18 cellular contexts compared by ENCODE assay signal in the genomic region with DNA sequence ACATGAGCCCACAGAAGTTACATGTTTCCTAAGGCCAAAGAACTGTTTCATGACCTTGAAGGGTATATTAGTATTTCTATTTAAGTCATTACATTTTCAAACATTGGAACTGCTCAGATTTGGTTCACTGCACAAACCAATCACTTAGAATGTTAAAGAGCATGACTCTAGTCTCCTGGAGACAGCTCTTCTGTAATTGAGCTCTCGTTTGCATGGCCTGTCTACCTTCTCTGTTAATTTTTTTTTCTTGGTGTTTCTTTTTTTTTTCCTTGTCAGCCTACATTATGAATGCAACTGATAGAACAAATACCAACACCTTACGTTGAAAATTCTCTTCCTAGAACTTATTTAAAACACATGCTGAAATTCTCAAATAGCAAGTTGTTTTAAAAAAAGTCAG.
DNase-seq lines count a peak whose midpoint lies in the region; ATAC-seq and TF ChIP-seq lines count a peak whose summit lies in the region.
"Had no signal": no experiment of that assay in that cellular context is flagged by ENCODE, and none has a peak within 500 bp of the region (broad histone marks: within the 10 kb centered on the region; RNA-seq: fewer than 3 reads in every experiment).

No MANE protein-coding gene starts in this region.

- H3K14ac ChIP-seq in IMR-90 (replicated peaks; ENCODE audit: low read depth, low read length): no peak overlapping the region

- TF ChIP-seq POLR2A in GM18505 (IDR thresholded peaks at IDR 0.05; ENCODE audit: borderline replicate concordance, extremely low read depth, insufficient read depth, insufficient read length) (no peak), IMR-90 (IDR thresholded peaks at IDR 0.05; ENCODE audit: low read depth, low read length) (no peak)

- H4K91ac ChIP-seq in IMR-90 (ENCODE audit: insufficient read depth, low read depth, low read length): no peak overlapping the region

- dilution Hi-C loops in IMR-90 (cut with HindIII; ENCODE audit: low sequenced_read_pairs, unreplicated experiment): no loop called here

- intact Hi-C loops in IMR-90 (cut with micrococcal nuclease): no loop called here

- peak overlapping the region; percentile 26; the same call in 1 of the 2 replicates for H2BK20ac ChIP-seq in IMR-90 (ENCODE audit: low read depth, low read length)

- H3K9me1 ChIP-seq in IMR-90 (ENCODE audit: insufficient read depth, low read length): peaks cover 3% of the 10 kb centered on the region; the same call in 1 of the 2 replicates

- no peak overlapping the region; the same call in 1 of the 2 replicates for H3K18ac ChIP-seq in IMR-90 (ENCODE audit: low read depth, low read length)

- in situ Hi-C loops in IMR-90 (cut with MboI; ENCODE audit: low sequenced_read_pairs): no loop called here

- TF ChIP-seq RAD21 in IMR-90 (IDR thresholded peaks at IDR 0.05; ENCODE audit: low read length): no peak

- no peak overlapping the region for H2AK5ac ChIP-seq in IMR-90 (ENCODE audit: low read depth, low read length)

- H3K4me2 ChIP-seq in IMR-90 (ENCODE audit: low read depth, low read length): no peak overlapping the region

- no peak overlapping the region for H2BK5ac ChIP-seq in IMR-90 (ENCODE audit: low read depth, low read length, poor library complexity, severe bottlenecking)

- no TSS peak for BruUV-seq in IMR-90 (replicated peaks; lab: Mats Ljungman, UMichigan)

- H2BK120ac ChIP-seq in IMR-90 (ENCODE audit: low read depth, low read length): 0 out of 2 replicates have a peak overlapping the region, but pooled peaks have one; percentile 26

- no CpG with 5 or more reads among the region's 2 CpGs for WGBS in IMR-90 (ENCODE audit: extremely low coverage in 2 of 2, insufficient read length in 1 of 2), 2 experiments

- 0 out of 3 replicates have a peak overlapping the region, but pooled peaks have one; percentile 10 for H2BK15ac ChIP-seq in IMR-90 (ENCODE audit: low read depth, low read length)

- no peak for TF ChIP-seq CTCF in IMR-90 (conservative IDR thresholded peaks at IDR 0.05; ENCODE audit: low read depth, low read length)

- no peaks in the 10 kb centered on the region for H3K36me3 ChIP-seq in IMR-90 (ENCODE audit: control insufficient read depth, insufficient read depth, low read length)
- H3K36me3 ChIP-seq: HAP-1 had no signal

- H4K20me1 ChIP-seq in IMR-90 (ENCODE audit: insufficient read depth, low read length): no peaks in the 10 kb centered on the region

- H3K9me3 ChIP-seq in IMR-90 (ENCODE audit: control insufficient read depth, insufficient read depth, low read length): no peaks in the 10 kb centered on the region
- H3K9me3 ChIP-seq: HAP-1 had no signal

- ATAC-seq in GM18505 (IDR thresholded peaks at IDR 0.05; ENCODE audit: unreplicated experiment): peak; percentile 52
- peak; percentile 32 for ATAC-seq in GM21786 (IDR thresholded peaks at IDR 0.05; ENCODE audit: unreplicated experiment)
- ATAC-seq in IMR-90 (ENCODE audit: low read depth): no peak
- ATAC-seq in HG02884 (IDR thresholded peaks at IDR 0.05; ENCODE audit: unreplicated experiment): no peak
- ATAC-seq: SK-N-SH treated with all-trans-retinoic acid at 6 μM for 48 hours had no signal

- no peak overlapping the region for H2AFZ ChIP-seq in IMR-90 (replicated peaks; ENCODE audit: low read length, poor library complexity)

- H3K4me3 ChIP-seq in IMR-90 (ENCODE audit: insufficient read depth, low read depth, low read length): no peak overlapping the region
- H3K4me3 ChIP-seq: HAP-1 had no signal

- POLR2A ChIA-PET in IMR-90 (lab: Charles Lee; ENCODE audit: unreplicated experiment): interaction anchor here (0.6 to 0.7 kb wide), 2 partner anchors 97 to 991 kb away, joined by 3 to 7 read pairs; no protein-coding TSS in a partner anchor

- H2AK9ac ChIP-seq in IMR-90 (replicated peaks; ENCODE audit: low read depth, low read length, poor library complexity): no peak overlapping the region

- H3K4ac ChIP-seq in IMR-90 (ENCODE audit: low read depth, low read length): no peak overlapping the region

- H3K4me1 ChIP-seq in IMR-90 (ENCODE audit: control insufficient read depth, insufficient read depth, low read length): peaks cover 7% of the 10 kb centered on the region; the same call in 1 of the 2 replicates
- H3K4me1 ChIP-seq: HAP-1 had no signal

- H3K27me3 ChIP-seq in IMR-90 (ENCODE audit: control insufficient read depth, insufficient read depth, low read length): no peaks in the 10 kb centered on the region

- CTCF ChIA-PET in IMR-90 (lab: Yijun Ruan, JAX): no interaction called here

- H3K9ac ChIP-seq in IMR-90 (ENCODE audit: low read depth, low read length): no peak overlapping the region

- H3K56ac ChIP-seq in IMR-90 (ENCODE audit: extremely low read depth, insufficient read depth, low read length): no peak overlapping the region

- no peak overlapping the region for H3K23ac ChIP-seq in IMR-90 (ENCODE audit: low read depth, low read length)

- no peak overlapping the region for H4K8ac ChIP-seq in IMR-90 (ENCODE audit: low read depth in 2 of 2, low read length in 2 of 2)

- H3K79me1 ChIP-seq in IMR-90 (ENCODE audit: low read depth in 1 of 2, low read length in 2 of 2): no peaks in the 10 kb centered on the region

- no peak overlapping the region for H3K27ac ChIP-seq in IMR-90 (ENCODE audit: insufficient read depth, low read length)

- H4K5ac ChIP-seq in IMR-90 (ENCODE audit: low read depth, low read length): no peak overlapping the region

- DNase-seq in IMR-90: no peak
- DNase-seq in NOMO-1 treated with dmso at 0.1 percent for 144 hours (lab: John Stamatoyannopoulos, UW; ENCODE audit: unreplicated experiment): no peak
- DNase-seq in NOMO-1 (lab: John Stamatoyannopoulos, UW; ENCODE audit: unreplicated experiment in 2 of 2): no peak
- no peak for DNase-seq in RKO (ENCODE audit: low spot score)
- DNase-seq: ACHN, AML-193, DMS 273 treated with DMSO at 0.1 percent for 48 hours, Kasumi-1, MM.1S, NCI-H1092 treated with DMSO at 0.1 percent for 48 hours, NCI-H2171, NCI-H510A, SHP77 had no signal

TF ChIP-seq in IMR-90, 13 proteins besides CTCF, POLR2A, EP300 and RAD21:
- TF ChIP-seq FOS (IDR thresholded peaks at IDR 0.05; ENCODE audit: low read depth, low read length) (no peak), NFE2L2 (IDR thresholded peaks at IDR 0.05; ENCODE audit: low read depth, low read length) (no peak)

Comparison
In these comparisons a context has a peak if more than half of its experiments do, and no peak if none do; other contexts are left out.
1. ATAC-seq: peak in GM18505 (single experiment) and GM21786 (single experiment); none in IMR-90 (single experiment) and HG02884 (single experiment).